ENCODE assay signal across 1 cellular context in genomic region chr7:131513245-131514061, GRCh38.
TF ChIP-seq lines count a peak whose summit lies in the region.

No MANE protein-coding gene starts in this region.

TF ChIP-seq in WTC11, 78 proteins besides CTCF, POLR2A, EP300 and RAD21 (continued from another document):
- TF ChIP-seq ATF2 (CRISPR knock-in tag; IDR thresholded peaks at IDR 0.05; ENCODE audit: borderline replicate concordance, low read depth) (peak; percentile 47; the same call in 1 of the 2 replicates), ATF3 (CRISPR knock-in tag; conservative IDR thresholded peaks at IDR 0.05) (no peak; the same call in 1 of the 2 replicates), SP1 (CRISPR knock-in tag; conservative IDR thresholded peaks at IDR 0.05) (0 out of 2 replicates have a peak, but pooled peaks have one; percentile 47), RELA (CRISPR knock-in tag; IDR thresholded peaks at IDR 0.05; ENCODE audit: borderline replicate concordance) (no peak), IRF2 (CRISPR knock-in tag; IDR thresholded peaks at IDR 0.05; ENCODE audit: borderline replicate concordance, low read depth) (no peak), KAT7 (CRISPR knock-in tag; IDR thresholded peaks at IDR 0.05; ENCODE audit: borderline replicate concordance) (no peak), ZNF281 (CRISPR knock-in tag; IDR thresholded peaks at IDR 0.05) (no peak), SMAD3 (CRISPR knock-in tag; IDR thresholded peaks at IDR 0.05; ENCODE audit: borderline replicate concordance) (no peak), GABPB1 (CRISPR knock-in tag; IDR thresholded peaks at IDR 0.05) (peak; percentile 78), ZNF416 (CRISPR knock-in tag; IDR thresholded peaks at IDR 0.05) (0 out of 2 replicates have a peak, but pooled peaks have one; percentile 50), TEAD4 (CRISPR knock-in tag; IDR thresholded peaks at IDR 0.05) (no peak), JAZF1 (CRISPR knock-in tag; IDR thresholded peaks at IDR 0.05) (no peak), NFATC4 (CRISPR knock-in tag; IDR thresholded peaks at IDR 0.05) (no peak), FOXP1 (CRISPR knock-in tag; IDR thresholded peaks at IDR 0.05; ENCODE audit: borderline replicate concordance) (peak; percentile 41; the same call in 1 of the 2 replicates), MLX (CRISPR knock-in tag; IDR thresholded peaks at IDR 0.05) (no peak), ZBTB21 (CRISPR knock-in tag; IDR thresholded peaks at IDR 0.05; ENCODE audit: borderline replicate concordance) (no peak), TCF7 (CRISPR knock-in tag; IDR thresholded peaks at IDR 0.05; ENCODE audit: low read depth) (no peak), ZNF423 (CRISPR knock-in tag; IDR thresholded peaks at IDR 0.05) (no peak), CDX4 (CRISPR knock-in tag; IDR thresholded peaks at IDR 0.05; ENCODE audit: borderline replicate concordance) (no peak), ARID4B (CRISPR knock-in tag; IDR thresholded peaks at IDR 0.05; ENCODE audit: borderline replicate concordance) (no peak), OVOL2 (CRISPR knock-in tag; IDR thresholded peaks at IDR 0.05; ENCODE audit: borderline replicate concordance) (no peak), RORB (CRISPR knock-in tag; IDR thresholded peaks at IDR 0.05) (no peak), ZSCAN18 (CRISPR knock-in tag; IDR thresholded peaks at IDR 0.05) (no peak), MYBL2 (CRISPR knock-in tag; IDR thresholded peaks at IDR 0.05) (no peak)
- TF ChIP-seq, protein P1, sequence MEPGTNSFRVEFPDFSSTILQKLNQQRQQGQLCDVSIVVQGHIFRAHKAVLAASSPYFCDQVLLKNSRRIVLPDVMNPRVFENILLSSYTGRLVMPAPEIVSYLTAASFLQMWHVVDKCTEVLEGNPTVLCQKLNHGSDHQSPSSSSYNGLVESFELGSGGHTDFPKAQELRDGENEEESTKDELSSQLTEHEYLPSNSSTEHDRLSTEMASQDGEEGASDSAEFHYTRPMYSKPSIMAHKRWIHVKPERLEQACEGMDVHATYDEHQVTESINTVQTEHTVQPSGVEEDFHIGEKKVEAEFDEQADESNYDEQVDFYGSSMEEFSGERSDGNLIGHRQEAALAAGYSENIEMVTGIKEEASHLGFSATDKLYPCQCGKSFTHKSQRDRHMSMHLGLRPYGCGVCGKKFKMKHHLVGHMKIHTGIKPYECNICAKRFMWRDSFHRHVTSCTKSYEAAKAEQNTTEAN (CRISPR knock-in tag; IDR thresholded peaks at IDR 0.05): 0 out of 2 replicates have a peak, but pooled peaks have one; percentile 54
- TF ChIP-seq, protein P2, sequence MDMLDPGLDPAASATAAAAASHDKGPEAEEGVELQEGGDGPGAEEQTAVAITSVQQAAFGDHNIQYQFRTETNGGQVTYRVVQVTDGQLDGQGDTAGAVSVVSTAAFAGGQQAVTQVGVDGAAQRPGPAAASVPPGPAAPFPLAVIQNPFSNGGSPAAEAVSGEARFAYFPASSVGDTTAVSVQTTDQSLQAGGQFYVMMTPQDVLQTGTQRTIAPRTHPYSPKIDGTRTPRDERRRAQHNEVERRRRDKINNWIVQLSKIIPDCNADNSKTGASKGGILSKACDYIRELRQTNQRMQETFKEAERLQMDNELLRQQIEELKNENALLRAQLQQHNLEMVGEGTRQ (CRISPR knock-in tag; IDR thresholded peaks at IDR 0.05): no peak
- TF ChIP-seq, protein P3, sequence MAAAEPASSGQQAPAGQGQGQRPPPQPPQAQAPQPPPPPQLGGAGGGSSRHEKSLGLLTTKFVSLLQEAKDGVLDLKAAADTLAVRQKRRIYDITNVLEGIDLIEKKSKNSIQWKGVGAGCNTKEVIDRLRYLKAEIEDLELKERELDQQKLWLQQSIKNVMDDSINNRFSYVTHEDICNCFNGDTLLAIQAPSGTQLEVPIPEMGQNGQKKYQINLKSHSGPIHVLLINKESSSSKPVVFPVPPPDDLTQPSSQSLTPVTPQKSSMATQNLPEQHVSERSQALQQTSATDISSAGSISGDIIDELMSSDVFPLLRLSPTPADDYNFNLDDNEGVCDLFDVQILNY (CRISPR knock-in tag; IDR thresholded peaks at IDR 0.05): no peak
